8 cellular contexts compared by ENCODE assay signal in genomic region chr12:89345830-89346740, GRCh38. TPM values are rescaled to one million over a fixed set of nuclear protein-coding genes. Genes with fewer than 3 reads are reported as not detected.
DNase-seq lines count a peak whose midpoint lies in the region; ATAC-seq lines count a peak whose summit lies in the region.

No MANE protein-coding gene starts in this region.

- peak overlapping the region; percentile 58 for H3K27ac Mint-ChIP-seq in activated naive CD8-positive, alpha-beta T cell treated with anti-CD3 and anti-CD28 coated beads, Interleukin-2, amount 50 U/mL, for 24 hours

- DNase-seq in ELF-1 (ENCODE audit: low read depth, low spot score): peak; percentile 64
- DNase-seq in NCI-H774 (lab: John Stamatoyannopoulos, UW): peak; percentile 93
- peak; percentile 38 for DNase-seq in activated naive CD8-positive, alpha-beta T cell treated with anti-CD3 and anti-CD28 coated beads, Interleukin-2, amount 50 U/mL, for 24 hours
- peak; percentile 40 to 73 (median 68) for DNase-seq in right cardiac atrium
- DNase-seq in activated effector memory CD4-positive, alpha-beta T cell treated with Interleukin-2 at 50 U/mL for 16 hours: no peak

- H3K36me3 Mint-ChIP-seq in activated naive CD8-positive, alpha-beta T cell treated with anti-CD3 and anti-CD28 coated beads, Interleukin-2, amount 50 U/mL, for 24 hours (ENCODE audit: low read depth): peaks cover 34% of the 10 kb centered on the region

- ATAC-seq in GM21390 (IDR thresholded peaks at IDR 0.05; ENCODE audit: unreplicated experiment) (peak; percentile 98), HG03565 (IDR thresholded peaks at IDR 0.05; ENCODE audit: unreplicated experiment) (peak; percentile 99), right cardiac atrium (peak; percentile 59 to 66)
- peak; percentile 88 for ATAC-seq in activated naive CD8-positive, alpha-beta T cell treated with anti-CD3 and anti-CD28 coated beads, Interleukin-2, amount 50 U/mL, for 24 hours

- intact Hi-C loops in right cardiac atrium (cut with DNase I): loop anchor here in 3 of 4 donors (5.0 to 10.0 kb wide), 4 partner anchors 111 to 294 kb away; no protein-coding TSS in a partner anchor

- H3K4me1 ChIP-seq in right cardiac atrium (ENCODE audit: control insufficient read depth, insufficient read depth, low read length): peaks cover 3% of the 10 kb centered on the region
- peaks cover 40% of the 10 kb centered on the region for H3K4me1 ChIP-seq in skeletal muscle satellite cell (ENCODE audit: control insufficient read depth, insufficient read depth, low read length)

- no peaks in the 10 kb centered on the region for H3K9me3 Mint-ChIP-seq in activated naive CD8-positive, alpha-beta T cell treated with anti-CD3 and anti-CD28 coated beads, Interleukin-2, amount 50 U/mL, for 24 hours

- peak overlapping the region; percentile 47 for H3K9ac ChIP-seq in skeletal muscle satellite cell (ENCODE audit: low read depth, low read length)

- peaks cover 34% of the 10 kb centered on the region for H3K36me3 ChIP-seq in skeletal muscle satellite cell (ENCODE audit: insufficient read depth, low read length)

- H3K4me3 Mint-ChIP-seq in activated naive CD8-positive, alpha-beta T cell treated with anti-CD3 and anti-CD28 coated beads, Interleukin-2, amount 50 U/mL, for 24 hours: peak overlapping the region; percentile 70

- H3K4me2 ChIP-seq in skeletal muscle satellite cell (ENCODE audit: low read length): peak overlapping the region; percentile 64

- H3K9me3 ChIP-seq in right cardiac atrium (ENCODE audit: control insufficient read depth, low read length) (no peaks in the 10 kb centered on the region), skeletal muscle satellite cell (replicated peaks; ENCODE audit: low read length) (no peaks in the 10 kb centered on the region)

- 46% methylated on average over 10 of the region's 10 CpGs for WGBS in right cardiac atrium

- no peak overlapping the region for H3K4me3 ChIP-seq in right cardiac atrium (ENCODE audit: low read length)
- H3K4me3 ChIP-seq in skeletal muscle satellite cell (ENCODE audit: low read length): peak overlapping the region; percentile 19

- H3K27ac ChIP-seq in right cardiac atrium (ENCODE audit: low read length): peak overlapping the region; percentile 56

- H3K4me1 Mint-ChIP-seq in activated naive CD8-positive, alpha-beta T cell treated with anti-CD3 and anti-CD28 coated beads, Interleukin-2, amount 50 U/mL, for 24 hours: peaks cover 63% of the 10 kb centered on the region

- H3K27me3 Mint-ChIP-seq in activated naive CD8-positive, alpha-beta T cell treated with anti-CD3 and anti-CD28 coated beads, Interleukin-2, amount 50 U/mL, for 24 hours: peaks cover 8% of the 10 kb centered on the region

- H3K27me3 ChIP-seq in right cardiac atrium (ENCODE audit: control insufficient read depth, insufficient read depth): no peaks in the 10 kb centered on the region
- no peaks in the 10 kb centered on the region for H3K27me3 ChIP-seq in skeletal muscle satellite cell (ENCODE audit: control insufficient read depth, insufficient read depth, low read length)

RNA-seq across cellular contexts. Expression of gene DUSP6, which starts 6.2 kb away (rescaled TPM):
- total RNA-seq in right cardiac atrium: 10 to 100 TPM; 18.6 to 27.8 (median 24.1) TPM
- polyA plus RNA-seq in right cardiac atrium: 18.5 TPM
- 161 and 205 TPM in 2 replicates for total RNA-seq in skeletal muscle satellite cell (2012; rRNA removed)
